8 cellular contexts compared by ENCODE assay signal in the genomic region with DNA sequence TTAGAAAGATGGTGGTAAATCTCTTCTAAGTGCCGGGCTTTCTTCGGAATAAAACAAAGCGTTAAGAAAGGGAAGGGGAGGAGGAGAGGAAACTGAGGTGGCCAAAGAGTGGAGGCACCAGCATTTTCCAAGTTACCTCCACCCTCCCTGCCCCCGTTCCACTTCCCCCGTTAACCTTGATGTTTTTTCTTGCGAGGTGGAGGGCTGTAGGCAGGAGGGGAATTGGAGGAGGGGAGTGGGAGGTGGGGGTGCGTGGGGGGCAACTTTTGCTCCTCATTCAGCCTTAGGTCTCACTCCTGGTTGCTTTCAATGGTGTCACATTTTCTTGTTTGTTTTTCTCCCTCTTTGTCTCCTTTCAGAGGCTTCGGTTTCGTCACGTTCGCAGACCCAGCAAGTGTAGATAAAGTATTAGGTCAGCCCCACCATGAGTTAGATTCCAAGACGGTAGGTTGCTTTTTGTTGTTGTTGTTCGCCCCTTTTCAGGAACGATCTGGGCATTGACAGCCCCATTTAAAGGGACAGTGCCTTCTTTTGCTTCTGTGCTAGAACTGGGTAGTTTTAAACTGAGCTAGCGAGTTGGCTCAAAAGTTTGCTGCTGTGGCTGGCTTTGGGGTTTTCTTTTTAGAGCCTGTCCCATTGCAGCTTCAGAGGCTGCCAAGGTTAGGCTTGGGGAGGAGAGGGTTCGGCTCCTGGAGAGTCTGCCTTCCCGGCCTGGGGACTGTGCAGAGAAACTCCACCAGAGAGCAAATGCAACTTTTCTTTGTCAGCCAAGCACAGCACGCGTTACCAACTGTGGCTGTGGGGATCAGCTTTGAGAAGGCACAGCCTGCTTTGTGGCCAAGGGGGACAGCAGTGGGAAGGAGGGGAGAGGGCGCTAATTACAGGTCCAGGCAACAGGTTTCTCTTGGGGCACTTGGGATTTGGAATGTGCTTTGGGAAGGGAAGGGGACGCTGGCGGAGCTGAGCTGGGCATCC. TPM values are rescaled to one million over a fixed set of nuclear protein-coding genes. Genes with fewer than 3 reads are reported as not detected.
A peak's percentile ranks its signal among the peaks of the same experiment; 100 is the strongest.
DNase-seq lines count a peak whose midpoint lies in the region; TF ChIP-seq lines count a peak whose summit lies in the region.

No MANE protein-coding gene starts in this region.

- H3K4me3 ChIP-seq in SJSA1, result peak overlapping the region; percentile 64

- H3K4me3 Mint-ChIP-seq in osteocyte (ENCODE audit: unreplicated experiment), result peak overlapping the region; percentile 88

- H3K9me3 ChIP-seq in SJSA1 (replicated peaks), result no peaks in the 10 kb centered on the region

- H3K27me3 Mint-ChIP-seq in osteocyte (ENCODE audit: unreplicated experiment), result peaks cover 3% of the 10 kb centered on the region

- DNase-seq in SIG-M5 treated with dmso at 0.1 percent for 504 hours (lab: John Stamatoyannopoulos, UW; ENCODE audit: unreplicated experiment), result peak; percentile 17
- DNase-seq in SIG-M5 (lab: John Stamatoyannopoulos, UW), result no peak
- DNase-seq in SJSA1 (ENCODE audit: low read depth in 1 of 2, low spot score in 2 of 2), result peak; percentile 15 to 34
- DNase-seq in erythroblast (lab: John Stamatoyannopoulos, UW), result peak; percentile 70 to 79
- DNase-seq in osteocyte (ENCODE audit: extremely low spot score, unreplicated experiment), result peak; percentile 19
- no peak for DNase-seq in NCI-H2081 (lab: John Stamatoyannopoulos, UW)
- no peak for DNase-seq in NCI-H1694 treated with DMSO at 0.1 percent for 48 hours (lab: John Stamatoyannopoulos, UW)
- no peak for DNase-seq in HuH-7 (ENCODE audit: low spot score)

- H3K4me1 Mint-ChIP-seq in osteocyte (ENCODE audit: unreplicated experiment), result peaks cover 30% of the 10 kb centered on the region

- H3K36me3 Mint-ChIP-seq in osteocyte (ENCODE audit: unreplicated experiment), result peaks cover 19% of the 10 kb centered on the region

- peaks cover 32% of the 10 kb centered on the region for H3K36me3 ChIP-seq in SJSA1

- peak overlapping the region; percentile 47 for H3K27ac Mint-ChIP-seq in osteocyte (ENCODE audit: unreplicated experiment)

- H3K27me3 ChIP-seq in SJSA1 (replicated peaks), result no peaks in the 10 kb centered on the region

- peaks cover 12% of the 10 kb centered on the region for H3K4me1 ChIP-seq in SJSA1 (replicated peaks)

- TF ChIP-seq CTCF in osteocyte (IDR thresholded peaks at IDR 0.05), result no peak

- no peaks in the 10 kb centered on the region for H3K9me3 Mint-ChIP-seq in osteocyte (ENCODE audit: unreplicated experiment)

- H3K27ac ChIP-seq in SJSA1, result no peak overlapping the region

- no peak for TF ChIP-seq POLR2A in erythroblast (IDR thresholded peaks at IDR 0.05; ENCODE audit: low read length)

RNA-seq across cellular contexts. Expression of a gene that starts 1.9 kb away (rescaled TPM):
- 27.2 and 39.8 TPM in 2 replicates for total RNA-seq in SJSA1 (2014; rRNA removed; shearing (Covaris generic))
- 68.5 and 75.5 TPM in 2 replicates for total RNA-seq in osteocyte

Comparison
In these comparisons a context has a peak if more than half of its experiments do, and no peak if none do; other contexts are left out.
1. DNase-seq: peak in SIG-M5 treated with dmso at 0.1 percent for 504 hours (single experiment), SJSA1 (2 of 2), erythroblast (2 of 2) and osteocyte (single experiment); none in SIG-M5 (single experiment), NCI-H2081 (0 of 2), NCI-H1694 treated with DMSO at 0.1 percent for 48 hours (single experiment) and HuH-7 (single experiment).